ENCODE assay signal across 2 cellular contexts in the genomic region with DNA sequence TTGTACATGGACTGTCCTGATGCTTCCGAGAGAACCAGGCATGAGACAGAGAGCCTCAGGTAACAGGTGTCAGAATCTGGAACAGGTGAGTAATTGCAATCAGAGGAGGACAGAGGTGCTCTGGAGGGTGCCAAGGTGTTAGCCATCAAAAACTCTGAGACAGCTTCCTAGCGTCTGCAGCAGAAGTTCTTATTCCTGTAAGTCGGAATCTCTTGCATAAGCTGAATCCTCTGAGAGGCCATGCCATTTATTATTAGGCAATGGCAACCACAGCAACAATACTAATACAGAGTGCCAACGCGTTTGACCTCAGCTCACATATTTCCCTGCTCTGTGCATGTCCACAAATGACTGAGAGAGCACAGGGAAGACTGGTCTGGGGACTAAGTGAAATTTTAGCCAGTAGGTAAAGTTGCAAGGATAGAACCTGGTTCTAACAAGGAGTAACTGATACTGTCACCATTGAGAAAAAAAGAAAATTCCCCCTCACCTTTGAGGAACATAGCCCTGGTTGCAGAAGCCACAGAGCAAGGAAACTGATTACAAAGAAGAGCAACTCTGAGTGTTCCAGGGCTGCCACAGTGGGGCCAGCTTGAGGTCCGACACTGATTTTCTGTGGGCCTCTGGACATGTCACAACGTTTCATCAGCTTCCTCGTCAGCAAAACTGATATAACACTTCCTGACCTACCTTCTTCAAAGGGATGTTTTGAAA.
TF ChIP-seq lines count a peak whose summit lies in the region.

No MANE protein-coding gene starts in this region.

TF ChIP-seq in SK-N-SH, 30 proteins besides CTCF, POLR2A, EP300 and RAD21 (continued from another document):
- TF ChIP-seq ZBTB33 (IDR thresholded peaks at IDR 0.05; ENCODE audit: borderline replicate concordance, low read depth) = no peak
- TF ChIP-seq FOXM1 (IDR thresholded peaks at IDR 0.05; ENCODE audit: low read depth) = no peak
- no peak for TF ChIP-seq GABPA (IDR thresholded peaks at IDR 0.05; ENCODE audit: low read depth)
- no peak for TF ChIP-seq FOXJ3 (CRISPR knock-in tag; IDR thresholded peaks at IDR 0.05)
- TF ChIP-seq RFX5 (IDR thresholded peaks at IDR 0.05; ENCODE audit: low read length) = no peak
- TF ChIP-seq MEF2A (IDR thresholded peaks at IDR 0.05; ENCODE audit: borderline replicate concordance, low read depth) = no peak
- TF ChIP-seq POLR2AphosphoS5 (IDR thresholded peaks at IDR 0.05; ENCODE audit: low read depth, low read length) = no peak
- no peak for TF ChIP-seq GATA2 (CRISPR knock-in tag; IDR thresholded peaks at IDR 0.05)

TF ChIP-seq in SK-N-SH treated with all-trans-retinoic acid at 6 μM for 48 hours, 23 proteins besides CTCF, POLR2A, EP300 and RAD21 (continued from another document):
- TF ChIP-seq CSDC2 (CRISPR knock-in tag; IDR thresholded peaks at IDR 0.05) (no peak), SNAI2 (CRISPR knock-in tag; IDR thresholded peaks at IDR 0.05) (no peak), ZNF70 (CRISPR knock-in tag; IDR thresholded peaks at IDR 0.05) (no peak), PATZ1 (CRISPR knock-in tag; IDR thresholded peaks at IDR 0.05; ENCODE audit: borderline replicate concordance) (no peak), ZC3H10 (CRISPR knock-in tag; IDR thresholded peaks at IDR 0.05) (no peak), TCF4 (CRISPR knock-in tag; IDR thresholded peaks at IDR 0.05; ENCODE audit: borderline replicate concordance) (no peak), ZNF565 (CRISPR knock-in tag; conservative IDR thresholded peaks at IDR 0.05; ENCODE audit: low read depth) (no peak), ARNTL (CRISPR knock-in tag; IDR thresholded peaks at IDR 0.05; ENCODE audit: borderline replicate concordance, low read depth) (no peak), ZFP30 (CRISPR knock-in tag; IDR thresholded peaks at IDR 0.05) (no peak), ZNF8 (CRISPR knock-in tag; IDR thresholded peaks at IDR 0.05) (no peak), ESRRG (CRISPR knock-in tag; IDR thresholded peaks at IDR 0.05) (no peak), CSRNP3 (CRISPR knock-in tag; IDR thresholded peaks at IDR 0.05) (no peak), CREB5 (CRISPR knock-in tag; IDR thresholded peaks at IDR 0.05; ENCODE audit: low read depth) (no peak)
TF ChIP-seq in SK-N-SH treated with all-trans-retinoic acid at 6 μM for 48 hours: peak in this region for 0.
